16 cellular contexts compared by ENCODE assay signal in genomic region chr17:4195306-4195705, GRCh38. TPM values are rescaled to one million over a fixed set of nuclear protein-coding genes. Genes with fewer than 3 reads are reported as not detected.
A peak's percentile ranks its signal among the peaks of the same experiment; 100 is the strongest.
DNase-seq lines count a peak whose midpoint lies in the region; ATAC-seq and TF ChIP-seq lines count a peak whose summit lies in the region.
"Had no signal": no experiment of that assay in that cellular context is flagged by ENCODE, and none has a peak within 500 bp of the region (broad histone marks: within the 10 kb centered on the region; RNA-seq: fewer than 3 reads in every experiment).

No MANE protein-coding gene starts in this region.

- no peak overlapping the region for H3K4me3 Mint-ChIP-seq in progenitor cell of endocrine pancreas (ENCODE audit: low read depth)
- H3K4me3 Mint-ChIP-seq: activated naive CD8-positive, alpha-beta T cell; naive B cell had no signal

- no peak overlapping the region for H3K4me3 ChIP-seq in coronary artery

- no peaks in the 10 kb centered on the region for H3K9me3 Mint-ChIP-seq in progenitor cell of endocrine pancreas (ENCODE audit: low read depth)
- H3K9me3 Mint-ChIP-seq: naive B cell had no signal

- CTCF ChIA-PET in HEK293T (lab: Yijun Ruan, JAX): no interaction called here

- intact Hi-C loops in posterior vena cava (cut with DNase I): no loop called here

- POLR2A ChIA-PET in HEK293T (lab: Yijun Ruan, JAX): no interaction called here

- TF ChIP-seq CTCF in coronary artery (IDR thresholded peaks at IDR 0.05): no peak
- TF ChIP-seq CTCF in progenitor cell of endocrine pancreas (IDR thresholded peaks at IDR 0.05; ENCODE audit: unreplicated experiment): no peak

- peak; percentile 87 for DNase-seq in ELR (ENCODE audit: low read depth)
- DNase-seq in NCI-H2227 (lab: John Stamatoyannopoulos, UW; ENCODE audit: unreplicated experiment): peak; percentile 46
- DNase-seq in coronary artery (ENCODE audit: low spot score): no peak
- DNase-seq in progenitor cell of endocrine pancreas (ENCODE audit: low spot score, unreplicated experiment): no peak
- no peak for DNase-seq in NCI-H1417 (lab: John Stamatoyannopoulos, UW)
- DNase-seq in HEK293T (ENCODE audit: extremely low spot score): no peak
- no peak for DNase-seq in posterior vena cava (ENCODE audit: low spot score)
- DNase-seq: kidney, naive B cell, NCI-H69, RPMI8226 had no signal

- H3K27ac Mint-ChIP-seq in progenitor cell of endocrine pancreas: peak overlapping the region; percentile 11
- H3K27ac Mint-ChIP-seq: activated naive CD8-positive, alpha-beta T cell had no signal

- ATAC-seq in GM19035 (IDR thresholded peaks at IDR 0.05; ENCODE audit: unreplicated experiment): no peak
- ATAC-seq: HCT116, sciatic nerve had no signal

- H3K27ac ChIP-seq in coronary artery: peak overlapping the region; percentile 14 to 22
- H3K27ac ChIP-seq: C4-2B had no signal

- no peaks in the 10 kb centered on the region for H3K27me3 Mint-ChIP-seq in progenitor cell of endocrine pancreas
- H3K27me3 Mint-ChIP-seq: activated naive CD8-positive, alpha-beta T cell; naive B cell had no signal

- peaks cover 19% of the 10 kb centered on the region for H3K36me3 Mint-ChIP-seq in progenitor cell of endocrine pancreas (ENCODE audit: insufficient read depth)

- H3K4me1 Mint-ChIP-seq in progenitor cell of endocrine pancreas (ENCODE audit: low read depth): no peaks in the 10 kb centered on the region
- H3K4me1 Mint-ChIP-seq: naive B cell had no signal

TF ChIP-seq in HEK293T, 16 proteins besides CTCF, POLR2A, EP300 and RAD21:
- TF ChIP-seq NFRKB (IDR thresholded peaks at IDR 0.05) (no peak), BHLHE40 (IDR thresholded peaks at IDR 0.05; ENCODE audit: borderline replicate concordance) (no peak), L3MBTL2 (conservative IDR thresholded peaks at IDR 0.05) (no peak), FOXA1 (IDR thresholded peaks at IDR 0.05) (no peak), FOXK2 (IDR thresholded peaks at IDR 0.05) (no peak), SP1 (IDR thresholded peaks at IDR 0.05) (no peak), ELF4 (IDR thresholded peaks at IDR 0.05) (no peak), ZNF384 (IDR thresholded peaks at IDR 0.05) (no peak), FOXM1 (IDR thresholded peaks at IDR 0.05; ENCODE audit: borderline replicate concordance) (no peak)
TF ChIP-seq in HEK293T: peak in this region for 0.

RNA-seq across cellular contexts. Expression of gene CYB5D2, which starts 52.3 kb away (rescaled TPM):
- total RNA-seq in progenitor cell of endocrine pancreas (10.7 and 13.0 TPM in 2 replicates), posterior vena cava (10 to 100 TPM; 11.1 to 16.8 TPM)

RNA-seq across cellular contexts. Expression of gene ZZEF1, which starts 52.5 kb away (rescaled TPM):
- total RNA-seq in progenitor cell of endocrine pancreas: 36.4 and 39.2 TPM in 2 replicates
- 10 to 100 TPM; 46.6 to 49.5 TPM for total RNA-seq in posterior vena cava

Comparison
In these comparisons a context has a peak if more than half of its experiments do, and no peak if none do; other contexts are left out.
1. DNase-seq: peak in ELR (single experiment) and NCI-H2227 (single experiment); none in coronary artery (single experiment), progenitor cell of endocrine pancreas (single experiment), NCI-H1417 (0 of 3), HEK293T (single experiment) and posterior vena cava (single experiment).